ENCODE assay signal across 24 cellular contexts in the genomic region with DNA sequence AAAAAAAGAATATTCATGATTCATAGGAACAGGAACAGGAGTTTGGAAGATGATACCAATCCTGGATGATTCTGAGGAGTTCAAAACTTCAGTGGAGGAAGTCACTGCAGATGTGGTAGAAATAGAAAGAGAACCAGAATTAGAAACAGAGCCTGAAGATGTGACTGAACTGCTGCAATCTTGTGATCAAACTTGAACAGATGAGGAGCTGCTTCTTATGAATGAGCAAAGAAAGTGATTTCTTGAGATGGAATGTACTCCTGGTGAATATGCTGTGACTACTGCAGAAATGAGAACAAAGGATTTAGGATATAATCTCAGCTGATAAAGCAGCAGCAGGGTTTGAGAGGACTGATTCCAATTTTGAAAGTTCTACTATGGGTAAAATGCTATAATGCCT.
DNase-seq lines count a peak whose midpoint lies in the region; ATAC-seq, FAIRE-seq and TF ChIP-seq lines count a peak whose summit lies in the region.
"Had no signal": no experiment of that assay in that cellular context is flagged by ENCODE, and none has a peak within 500 bp of the region (broad histone marks: within the 10 kb centered on the region; RNA-seq: fewer than 3 reads in every experiment).

No MANE protein-coding gene starts in this region.

- H3K4me3 ChIP-seq in keratinocyte (ENCODE audit: control insufficient read depth in 2 of 3, extremely low read depth in 1 of 3, insufficient read depth in 2 of 3, low read depth in 1 of 3, low read length in 3 of 3), result no peak overlapping the region
- H3K4me3 ChIP-seq: breast epithelium, esophagus squamous epithelium, hepatocyte, neural progenitor cell, psoas muscle had no signal

- ATAC-seq in SK-N-SH treated with all-trans-retinoic acid at 6 μM for 48 hours (no peak), HG02973 (IDR thresholded peaks at IDR 0.05; ENCODE audit: unreplicated experiment) (no peak)
- ATAC-seq: activated CD8-positive, alpha-beta T cell treated with anti-CD3 and anti-CD28 coated beads for 36 hours; Right ventricle myocardium inferior; T-cell had no signal

- H3K4me1 ChIP-seq in keratinocyte (ENCODE audit: control insufficient read depth, extremely low read depth, insufficient read depth, low read length), result no peaks in the 10 kb centered on the region
- H3K4me1 ChIP-seq: breast epithelium had no signal

- H3K36me3 ChIP-seq in keratinocyte (ENCODE audit: control insufficient read depth in 2 of 2, extremely low read depth in 1 of 2, insufficient read depth in 2 of 2, low read length in 2 of 2), result no peaks in the 10 kb centered on the region
- H3K36me3 ChIP-seq: breast epithelium, esophagus squamous epithelium, neural progenitor cell had no signal

- no peaks in the 10 kb centered on the region for H3K9me1 ChIP-seq in keratinocyte (ENCODE audit: control insufficient read depth, extremely low read depth, insufficient read depth, low read length)

- H3K36me3 Mint-ChIP-seq in HFFc6 (ENCODE audit: low read depth) (no peaks in the 10 kb centered on the region), chondrocyte (ENCODE audit: low read depth) (no peaks in the 10 kb centered on the region)

- no peak overlapping the region for H3K9ac ChIP-seq in keratinocyte (ENCODE audit: control insufficient read depth, extremely low read depth, insufficient read depth, low read length)
- H3K9ac ChIP-seq: neural progenitor cell had no signal

- peak; percentile 53 for DNase-seq in EH (ENCODE audit: low read depth)
- DNase-seq in HFFc6, result peak; percentile 51
- no peak for DNase-seq in chondrocyte (ENCODE audit: low spot score)
- DNase-seq in keratinocyte (ENCODE audit: low read depth, low spot score), result no peak
- DNase-seq in CD1c-positive myeloid dendritic cell (ENCODE audit: extremely low spot score), result no peak
- no peak for DNase-seq in HTR-8/SVneo (ENCODE audit: insufficient read length, low spot score)
- DNase-seq: activated CD8-positive, alpha-beta T cell treated with anti-CD3 and anti-CD28 coated beads for 36 hours; activated naive CD8-positive, alpha-beta T cell treated with anti-CD3 and anti-CD28 coated beads for 36 hours; activated T-cell treated with anti-CD3 and anti-CD28 coated beads, Interleukin-2, amount 50 U/mL, for 48 hours; esophagus squamous epithelium; midbrain; NCI-H187 treated with DMSO at 0.1 percent for 48 hours; NCI-H446 treated with DMSO at 0.1 percent for 48 hours; psoas muscle; small intestine; stimulated activated CD8-positive, alpha-beta memory T cell treated with anti-CD3 and anti-CD28 coated beads, Interleukin-4, amount 100 ng/mL, for 48 hours; T-cell had no signal

- H3K9me3 Mint-ChIP-seq in HFFc6 (no peaks in the 10 kb centered on the region), chondrocyte (ENCODE audit: low read depth) (no peaks in the 10 kb centered on the region)
- H3K9me3 Mint-ChIP-seq: activated CD8-positive, alpha-beta T cell treated with anti-CD3 and anti-CD28 coated beads for 36 hours; activated naive CD8-positive, alpha-beta T cell treated with anti-CD3 and anti-CD28 coated beads for 36 hours; T-cell had no signal

- H3K4me3 Mint-ChIP-seq in HFFc6, result no peak overlapping the region
- no peak overlapping the region for H3K4me3 Mint-ChIP-seq in chondrocyte (ENCODE audit: unreplicated experiment)
- H3K4me3 Mint-ChIP-seq: activated CD8-positive, alpha-beta T cell treated with anti-CD3 and anti-CD28 coated beads for 36 hours; activated naive CD8-positive, alpha-beta T cell treated with anti-CD3 and anti-CD28 coated beads for 36 hours; neural progenitor cell; T-cell had no signal

- peak; percentile 57 for FAIRE-seq in keratinocyte (lab: Jason Lieb, UNC)
- FAIRE-seq in HTR-8/SVneo (lab: Jason Lieb, UNC), result no peak
- FAIRE-seq: GM12891, small intestine had no signal

- H3K4me1 Mint-ChIP-seq in HFFc6 (ENCODE audit: low read depth) (peaks cover 63% of the 10 kb centered on the region), chondrocyte (ENCODE audit: low read depth) (peaks cover 56% of the 10 kb centered on the region)

- no peaks in the 10 kb centered on the region for H3K9me3 ChIP-seq in keratinocyte (ENCODE audit: control insufficient read depth, low read depth, low read length)
- H3K9me3 ChIP-seq: breast epithelium, esophagus squamous epithelium, psoas muscle had no signal

- no peaks in the 10 kb centered on the region for H3K27me3 Mint-ChIP-seq in HFFc6 (ENCODE audit: insufficient read depth)
- H3K27me3 Mint-ChIP-seq in chondrocyte (ENCODE audit: low read depth), result no peaks in the 10 kb centered on the region
- H3K27me3 Mint-ChIP-seq: activated CD8-positive, alpha-beta T cell treated with anti-CD3 and anti-CD28 coated beads for 36 hours; activated naive CD8-positive, alpha-beta T cell treated with anti-CD3 and anti-CD28 coated beads for 36 hours; T-cell had no signal

- H2AFZ ChIP-seq in keratinocyte (ENCODE audit: control insufficient read depth, low read length), result no peak overlapping the region
- H2AFZ ChIP-seq: hepatocyte, neural progenitor cell had no signal

- H3K79me2 ChIP-seq in keratinocyte (ENCODE audit: control insufficient read depth, insufficient read depth, low read length), result peaks cover 98% of the 10 kb centered on the region

- H3K4me2 ChIP-seq in keratinocyte (ENCODE audit: control insufficient read depth, extremely low read depth, insufficient read depth, low read depth, low read length), result no peak overlapping the region
- H3K4me2 ChIP-seq: hepatocyte, neural progenitor cell had no signal

- dilution Hi-C loops in keratinocyte (cut with MboI; ENCODE audit: extremely low pct_ligation_motif_present, low sequenced_read_pairs), result no loop called here

- H3K27ac ChIP-seq in keratinocyte (ENCODE audit: control insufficient read depth, insufficient read depth, low read length), result no peak overlapping the region
- H3K27ac ChIP-seq: breast epithelium, esophagus squamous epithelium, hepatocyte, neural progenitor cell, psoas muscle had no signal

- H3K27me3 ChIP-seq in keratinocyte (ENCODE audit: control insufficient read depth, extremely low read depth, insufficient read depth, low read length), result no peaks in the 10 kb centered on the region
- H3K27me3 ChIP-seq: breast epithelium, esophagus squamous epithelium, hepatocyte, neural progenitor cell had no signal

- TF ChIP-seq CTCF in HFFc6 (IDR thresholded peaks at IDR 0.05) (no peak), chondrocyte (IDR thresholded peaks at IDR 0.05) (no peak), keratinocyte (optimal IDR thresholded peaks at IDR 0.05 in 1 of 3, IDR thresholded peaks at IDR 0.05 in 1 of 3, conservative IDR thresholded peaks at IDR 0.05 in 1 of 3; ENCODE audit: extremely low read depth in 1 of 3, insufficient read depth in 2 of 3, low read length in 3 of 3) (no peak)

- H4K20me1 ChIP-seq in keratinocyte (ENCODE audit: control insufficient read depth, extremely low read depth, insufficient read depth, low read length), result peaks cover 42% of the 10 kb centered on the region

- H3K27ac Mint-ChIP-seq in HFFc6 (peak overlapping the region; percentile 60), chondrocyte (ENCODE audit: unreplicated experiment) (peak overlapping the region; percentile 71)
- H3K27ac Mint-ChIP-seq: activated CD8-positive, alpha-beta T cell treated with anti-CD3 and anti-CD28 coated beads for 36 hours; activated naive CD8-positive, alpha-beta T cell treated with anti-CD3 and anti-CD28 coated beads for 36 hours; neural progenitor cell; T-cell had no signal

TF ChIP-seq in SK-N-SH treated with all-trans-retinoic acid at 6 μM for 48 hours, 23 proteins besides CTCF, POLR2A, EP300 and RAD21:
- TF ChIP-seq ZNF70 (CRISPR knock-in tag; IDR thresholded peaks at IDR 0.05) (no peak), RARB (CRISPR knock-in tag; IDR thresholded peaks at IDR 0.05) (no peak), ARNTL (CRISPR knock-in tag; IDR thresholded peaks at IDR 0.05; ENCODE audit: borderline replicate concordance, low read depth) (no peak)

Comparison
In these comparisons a context has a peak if more than half of its experiments do, and no peak if none do; other contexts are left out.
1. DNase-seq: peak in EH (single experiment) and HFFc6 (single experiment); none in chondrocyte (single experiment), keratinocyte (single experiment), CD1c-positive myeloid dendritic cell (single experiment) and HTR-8/SVneo (single experiment).